Comparison of ENCODE assay signal across 17 cellular contexts in genomic region chr1:169126335-169126734, GRCh38. TPM values are rescaled to one million over a fixed set of nuclear protein-coding genes. Genes with fewer than 3 reads are reported as not detected.
DNase-seq lines count a peak whose midpoint lies in the region; ATAC-seq and TF ChIP-seq lines count a peak whose summit lies in the region.
"Had no signal": no experiment of that assay in that cellular context is flagged by ENCODE, and none has a peak within 500 bp of the region (broad histone marks: within the 10 kb centered on the region; RNA-seq: fewer than 3 reads in every experiment).

No MANE protein-coding gene starts in this region.

- H3K36me3 ChIP-seq in HEK293 (ENCODE audit: control insufficient read depth in 2 of 2, insufficient read depth in 1 of 2, low read length in 2 of 2) (peaks cover 37 to 75% of the 10 kb centered on the region in 2 experiments), psoas muscle (ENCODE audit: insufficient read depth in 1 of 2, low read depth in 1 of 2) (peaks cover 11 to 98% of the 10 kb centered on the region in 2 donors), thyroid gland (peaks cover 33 to 41% of the 10 kb centered on the region in 2 donors)

- no peak for ATAC-seq in psoas muscle
- ATAC-seq: GM12878 had no signal

- H3K27ac ChIP-seq in HEK293 (ENCODE audit: extremely low read depth, low read depth, low read length) = no peak overlapping the region
- H3K27ac ChIP-seq in dorsolateral prefrontal cortex = peak overlapping the region in 38 of 59 donors; percentile 0 to 71 (median 48)
- H3K27ac ChIP-seq in psoas muscle = peak overlapping the region; percentile 96
- peak overlapping the region; percentile 26 to 92 (median 80) for H3K27ac ChIP-seq in thyroid gland
- H3K27ac ChIP-seq: BLaER1 treated with 17β-estradiol and CSF1 and Interleukin-3, amounts not matched to agents 10 nM and 100 nM; HL-60 had no signal

- TF ChIP-seq CTCF in HEK293 (tag by site-specific recombination; IDR thresholded peaks at IDR 0.05) (no peak), dorsolateral prefrontal cortex (IDR thresholded peaks at IDR 0.05 in 54 of 56, conservative IDR thresholded peaks at IDR 0.05 in 2 of 56; ENCODE audit: low read depth in 1 of 56, partially characterized antibody in 56 of 56) (peak in 3 of 56 donors; percentile 7 to 14 (median 8)), psoas muscle (IDR thresholded peaks at IDR 0.05) (no peak), thyroid gland (IDR thresholded peaks at IDR 0.05) (no peak), GM20000 (IDR thresholded peaks at IDR 0.05; ENCODE audit: extremely low read depth, missing control alignments) (no peak)

- intact Hi-C loops in dorsolateral prefrontal cortex (cut with DNase I) = loop anchor here (10.0 kb wide), 2 partner anchors 218 to 322 kb away; no protein-coding TSS in a partner anchor
- intact Hi-C loops in psoas muscle (cut with DNase I) = no loop called here
- intact Hi-C loops in thyroid gland (cut with DNase I) = no loop called here

- TF ChIP-seq POLR2A in thyroid gland (IDR thresholded peaks at IDR 0.05) = no peak

- H3K4me1 ChIP-seq in HEK293 (ENCODE audit: control insufficient read depth, insufficient read depth, low read length) (no peaks in the 10 kb centered on the region), psoas muscle (peaks cover 57% of the 10 kb centered on the region), thyroid gland (peaks cover 58 to 66% of the 10 kb centered on the region in 2 donors)
- H3K4me1 ChIP-seq: HAP-1 had no signal

- POLR2A ChIA-PET in HEK293 (lab: Yijun Ruan, JAX) = no interaction called here

- CTCF ChIA-PET in HEK293 (lab: Yijun Ruan, JAX) = interaction anchor here (0.7 kb wide), 1 partner anchor 123 kb away, joined by 5 read pairs; no protein-coding TSS in a partner anchor

- WGBS in psoas muscle, 3 donors = 84 to 91% (median 90%) methylated on average over 3 of the region's 3 CpGs
- WGBS in thyroid gland, 2 donors = 94 to 95% methylated on average over 3 of the region's 3 CpGs

- DNase-seq in dorsolateral prefrontal cortex (no peak), psoas muscle (no peak), thyroid gland (no peak), mesenteric fat pad (ENCODE audit: low spot score) (no peak), GM20000 (ENCODE audit: low spot score) (no peak)
- DNase-seq: CD8-positive, alpha-beta memory T cell; COR-L47; DMS 273 treated with DMSO at 0.1 percent for 48 hours; DMS53; DND-41; EL; IMR-90 had no signal

- no peak overlapping the region for H3K4me3 ChIP-seq in HEK293 (ENCODE audit: low read depth, low read length)
- H3K4me3 ChIP-seq in dorsolateral prefrontal cortex = peak overlapping the region in 26 of 59 donors; percentile 3 to 42 (median 20)
- no peak overlapping the region for H3K4me3 ChIP-seq in psoas muscle
- no peak overlapping the region for H3K4me3 ChIP-seq in thyroid gland (replicated peaks in 1 of 3)
- H3K4me3 ChIP-seq: BLaER1 treated with 17β-estradiol and CSF1 and Interleukin-3, amounts not matched to agents 10 nM and 100 nM; GM12878; HAP-1 had no signal

- H3K9me3 ChIP-seq in HEK293 (ENCODE audit: control insufficient read depth, insufficient read depth, low read depth, low read length) = no peaks in the 10 kb centered on the region
- no peaks in the 10 kb centered on the region for H3K9me3 ChIP-seq in psoas muscle
- H3K9me3 ChIP-seq in thyroid gland = no peaks in the 10 kb centered on the region
- H3K9me3 ChIP-seq: BLaER1 treated with 17β-estradiol and CSF1 and Interleukin-3, amounts not matched to agents 10 nM and 100 nM; HAP-1 had no signal

- no peaks in the 10 kb centered on the region for H3K27me3 ChIP-seq in dorsolateral prefrontal cortex
- H3K27me3 ChIP-seq in psoas muscle (ENCODE audit: insufficient read depth in 3 of 3, low read length in 2 of 3) = no peaks in the 10 kb centered on the region
- H3K27me3 ChIP-seq in thyroid gland = no peaks in the 10 kb centered on the region
- H3K27me3 ChIP-seq: BLaER1 treated with 17β-estradiol and CSF1 and Interleukin-3, amounts not matched to agents 10 nM and 100 nM had no signal

TF ChIP-seq in HEK293, 187 proteins besides CTCF, POLR2A, EP300 and RAD21:
- TF ChIP-seq ZBTB7A (tag by site-specific recombination; IDR thresholded peaks at IDR 0.05; ENCODE audit: low read depth) (no peak), ZNF121 (tag by site-specific recombination; IDR thresholded peaks at IDR 0.05) (0 out of 2 replicates have a peak, but pooled peaks have one; percentile 43)

RNA-seq across cellular contexts. Expression of gene ATP1B1, which starts 19.8 kb away (rescaled TPM):
- total RNA-seq in dorsolateral prefrontal cortex = 1,000 to 10,000 TPM in 2 of 120 experiments, 100 to 1,000 TPM in 118; 155 to 1,070 (median 769) TPM
- total RNA-seq in psoas muscle = 1,000 to 10,000 TPM in 2 of 4 donors, 100 to 1,000 TPM in 2; 290 to 1,098 (median 779) TPM
- polyA plus RNA-seq in psoas muscle = 100 to 1,000 TPM; 176 to 263 (median 228) TPM
- 100 to 1,000 TPM; 310 to 509 (median 429) TPM for total RNA-seq in thyroid gland
- total RNA-seq in mesenteric fat pad = 13.4 TPM

Comparison
In these comparisons a context has a peak if more than half of its experiments do, and no peak if none do; other contexts are left out.
1. RNA of gene ATP1B1, which starts 19.8 kb away (total RNA-seq): 290 to 1,098 TPM in psoas muscle, 155 to 1,070 TPM in dorsolateral prefrontal cortex and 310 to 509 TPM in thyroid gland; 13.4 TPM in mesenteric fat pad (single experiment); every median in the first group is over 10 times any median in the second.
2. intact Hi-C loops: an anchor here in dorsolateral prefrontal cortex (10.0 kb wide); none called in psoas muscle and thyroid gland.